In the genomic region with DNA sequence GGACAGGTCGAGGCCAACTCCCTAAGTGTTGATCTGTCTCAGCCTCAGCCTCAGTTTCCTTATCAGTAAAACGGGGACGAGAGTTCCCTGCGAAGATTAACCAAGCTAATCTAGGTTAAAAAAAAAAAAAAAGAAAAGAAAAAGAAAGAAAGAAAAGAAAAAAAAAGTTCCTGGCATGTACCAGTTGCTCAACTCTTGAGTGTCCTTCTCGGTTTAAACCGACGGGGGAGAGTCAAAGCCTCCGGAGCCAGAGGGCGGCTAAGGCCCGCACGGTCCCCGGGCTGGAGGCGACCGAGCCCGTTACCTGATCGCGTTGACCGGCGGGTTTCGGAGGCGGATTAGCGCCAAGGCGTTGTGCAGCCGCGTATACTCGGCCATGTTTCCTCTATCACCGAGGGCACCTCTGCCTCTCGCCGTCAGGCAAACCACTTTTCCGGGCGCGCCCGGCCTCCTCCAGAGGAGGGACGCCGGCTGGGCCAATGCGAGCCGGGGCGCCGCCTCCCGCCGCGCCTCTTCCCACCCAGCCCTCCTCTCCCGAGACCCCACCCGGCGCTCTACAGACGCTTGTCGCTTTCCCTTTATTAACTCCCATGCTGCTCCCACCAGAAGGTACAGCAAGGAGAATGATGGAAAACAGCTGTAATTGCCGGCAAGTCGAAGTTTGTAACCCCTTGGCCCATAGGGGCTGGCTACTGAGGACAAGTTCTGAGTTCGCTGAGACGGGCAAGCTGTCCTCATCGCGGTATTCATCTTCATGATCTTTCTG, we compare ENCODE assay signal across 8 cellular contexts. TPM values are rescaled to one million over a fixed set of nuclear protein-coding genes. Genes with fewer than 3 reads are reported as not detected.
DNase-seq lines count a peak whose midpoint lies in the region; ATAC-seq and TF ChIP-seq lines count a peak whose summit lies in the region.

A gene (minus strand): TSS at position 405 of the 766 bp plus-strand sequence. CDS start 27 bp downstream, at position 378.

- H3K27me3 Mint-ChIP-seq in activated T-helper 1 cell treated with anti-CD3 and anti-CD28 coated beads, Interleukin-12 subunit alpha, Interleukin-12 subunit beta, Interleukin-2, Interleukin-4 antibody, amounts not matched to agents 30 ng/mL and 10 ng/mL and 1 ng/mL, durations not matched to agents 14 hours and 24 hours and 36 hours (ENCODE audit: insufficient read depth), result no peaks in the 10 kb centered on the region
- peaks cover 0 to 8% (median 0%) of the 10 kb centered on the region in 5 donors for H3K27me3 Mint-ChIP-seq in naive thymus-derived CD8-positive, alpha-beta T cell

- H3K4me1 Mint-ChIP-seq in activated T-helper 1 cell treated with anti-CD3 and anti-CD28 coated beads, Interleukin-12 subunit alpha, Interleukin-12 subunit beta, Interleukin-2, Interleukin-4 antibody, amounts not matched to agents 30 ng/mL and 10 ng/mL and 1 ng/mL, durations not matched to agents 14 hours and 24 hours and 36 hours (ENCODE audit: low read depth), result no peaks in the 10 kb centered on the region
- peaks cover 0 to 5% (median 1%) of the 10 kb centered on the region in 4 donors for H3K4me1 Mint-ChIP-seq in naive thymus-derived CD8-positive, alpha-beta T cell

- H3K36me3 ChIP-seq in OCI-LY3 (replicated peaks; ENCODE audit: low read depth, low read length), result no peaks in the 10 kb centered on the region

- intact Hi-C loops in activated T-helper 1 cell treated with anti-CD3 and anti-CD28 coated beads, Interleukin-12 subunit alpha, Interleukin-12 subunit beta, Interleukin-2, Interleukin-4 antibody, amounts not matched to agents 30 ng/mL and 10 ng/mL and 1 ng/mL, durations not matched to agents 14 hours and 24 hours and 36 hours (cut with micrococcal nuclease), result loop anchor here (2.0 kb wide), 1 partner anchor 29 kb away; no protein-coding TSS in a partner anchor

- no peaks in the 10 kb centered on the region for H3K79me2 ChIP-seq in OCI-LY3 (ENCODE audit: low read length)

- peak within 1 kb of the TSS; percentile 74 for H3K4me3 ChIP-seq in OCI-LY3 (ENCODE audit: low read length)

- DNase-seq in activated T-helper 1 cell treated with anti-CD3 and anti-CD28 coated beads, Interleukin-12 subunit alpha, Interleukin-12 subunit beta, Interleukin-2, Interleukin-4 antibody, amounts not matched to agents 30 ng/mL and 10 ng/mL and 1 ng/mL, durations not matched to agents 14 hours and 24 hours and 36 hours (ENCODE audit: low spot score), result peak; percentile 42
- DNase-seq in fibroblast of peridontal ligament (ENCODE audit: extremely low read depth) (peak; percentile 49), cerebellar nuclear complex (lab: John Stamatoyannopoulos, UW) (no peak)
- DNase-seq in naive thymus-derived CD8-positive, alpha-beta T cell, result peak; percentile 24 to 72 (median 50)
- DNase-seq in stimulated activated naive CD4-positive, alpha-beta T cell treated with Interleukin-2 at 50 U/mL for 16 hours (lab: John Stamatoyannopoulos, UW), result peak; percentile 22

- ATAC-seq in GM18520 (IDR thresholded peaks at IDR 0.05; ENCODE audit: unreplicated experiment) (peak; percentile 61), HG03442 (IDR thresholded peaks at IDR 0.05; ENCODE audit: unreplicated experiment) (peak; percentile 89)
- peak; percentile 96 to 98 for ATAC-seq in naive thymus-derived CD8-positive, alpha-beta T cell

- H3K9me3 ChIP-seq in OCI-LY3 (ENCODE audit: insufficient read depth, low read length), result no peaks in the 10 kb centered on the region

- POLR2A ChIA-PET in naive thymus-derived CD8-positive, alpha-beta T cell (lab: Charles Lee), result interaction anchor here (0.6 kb wide), 1 partner anchor 28 kb away, joined by 4 read pairs; no protein-coding TSS in a partner anchor

- H2AFZ ChIP-seq in OCI-LY3 (ENCODE audit: low read depth, low read length), result peak within 1 kb of the TSS; percentile 35; the same call in 1 of the 2 replicates

- no peak within 1 kb of the TSS for H3K27ac Mint-ChIP-seq in activated T-helper 1 cell treated with anti-CD3 and anti-CD28 coated beads, Interleukin-12 subunit alpha, Interleukin-12 subunit beta, Interleukin-2, Interleukin-4 antibody, amounts not matched to agents 30 ng/mL and 10 ng/mL and 1 ng/mL, durations not matched to agents 14 hours and 24 hours and 36 hours
- H3K27ac Mint-ChIP-seq in naive thymus-derived CD8-positive, alpha-beta T cell, result peak within 1 kb of the TSS; percentile 51 to 90 (median 82)

- no peaks in the 10 kb centered on the region for H4K20me1 ChIP-seq in OCI-LY3 (ENCODE audit: insufficient read depth, low read length)

- peak within 1 kb of the TSS; percentile 53 for H3K4me2 ChIP-seq in OCI-LY3 (ENCODE audit: low read length)

- TF ChIP-seq CTCF in OCI-LY3 (IDR thresholded peaks at IDR 0.05; ENCODE audit: low read depth, low read length), result no peak

- H3K27me3 ChIP-seq in OCI-LY3 (ENCODE audit: low read depth, low read length), result no peaks in the 10 kb centered on the region

- H3K4me1 ChIP-seq in OCI-LY3 (ENCODE audit: low read length), result no peaks in the 10 kb centered on the region

- H3K36me3 Mint-ChIP-seq in activated T-helper 1 cell treated with anti-CD3 and anti-CD28 coated beads, Interleukin-12 subunit alpha, Interleukin-12 subunit beta, Interleukin-2, Interleukin-4 antibody, amounts not matched to agents 30 ng/mL and 10 ng/mL and 1 ng/mL, durations not matched to agents 14 hours and 24 hours and 36 hours (ENCODE audit: low read depth), result no peaks in the 10 kb centered on the region
- H3K36me3 Mint-ChIP-seq in naive thymus-derived CD8-positive, alpha-beta T cell, result peaks cover 0 to 2% (median 0%) of the 10 kb centered on the region in 3 donors

- H3K9me3 Mint-ChIP-seq in activated T-helper 1 cell treated with anti-CD3 and anti-CD28 coated beads, Interleukin-12 subunit alpha, Interleukin-12 subunit beta, Interleukin-2, Interleukin-4 antibody, amounts not matched to agents 30 ng/mL and 10 ng/mL and 1 ng/mL, durations not matched to agents 14 hours and 24 hours and 36 hours, result peaks cover 17% of the 10 kb centered on the region
- H3K9me3 Mint-ChIP-seq in naive thymus-derived CD8-positive, alpha-beta T cell, result peaks cover 0 to 27% (median 11%) of the 10 kb centered on the region in 9 donors

- peak within 1 kb of the TSS; percentile 43 for H3K9ac ChIP-seq in OCI-LY3 (ENCODE audit: low read length)

- no peak within 1 kb of the TSS for H3K27ac ChIP-seq in OCI-LY3 (ENCODE audit: low read length)

- peak within 1 kb of the TSS; percentile 77 for H3K4me3 Mint-ChIP-seq in activated T-helper 1 cell treated with anti-CD3 and anti-CD28 coated beads, Interleukin-12 subunit alpha, Interleukin-12 subunit beta, Interleukin-2, Interleukin-4 antibody, amounts not matched to agents 30 ng/mL and 10 ng/mL and 1 ng/mL, durations not matched to agents 14 hours and 24 hours and 36 hours
- peak within 1 kb of the TSS; percentile 77 to 90 (median 81) for H3K4me3 Mint-ChIP-seq in naive thymus-derived CD8-positive, alpha-beta T cell

RNA-seq across cellular contexts. Expression of the gene that starts here (rescaled TPM):
- total RNA-seq in activated T-helper 1 cell treated with anti-CD3 and anti-CD28 coated beads, Interleukin-12 subunit alpha, Interleukin-12 subunit beta, Interleukin-2, Interleukin-4 antibody, amounts not matched to agents 30 ng/mL and 10 ng/mL and 1 ng/mL, durations not matched to agents 14 hours and 24 hours and 36 hours, result 1.4 and 1.8 TPM in 2 replicates
- total RNA-seq in naive thymus-derived CD8-positive, alpha-beta T cell, result 1 to 10 TPM; 5.4 TPM
- polyA plus RNA-seq in naive thymus-derived CD8-positive, alpha-beta T cell, result 1 to 10 TPM; 1.0 to 2.5 (median 1.8) TPM

Comparison
In these comparisons a context has a peak if more than half of its experiments do, and no peak if none do; other contexts are left out.
1. DNase-seq: peak in activated T-helper 1 cell treated with anti-CD3 and anti-CD28 coated beads, Interleukin-12 subunit alpha, Interleukin-12 subunit beta, Interleukin-2, Interleukin-4 antibody, amounts not matched to agents 30 ng/mL and 10 ng/mL and 1 ng/mL, durations not matched to agents 14 hours and 24 hours and 36 hours (single experiment), fibroblast of peridontal ligament (single experiment), naive thymus-derived CD8-positive, alpha-beta T cell (10 of 10) and stimulated activated naive CD4-positive, alpha-beta T cell treated with Interleukin-2 at 50 U/mL for 16 hours (single experiment); none in cerebellar nuclear complex (0 of 2).
2. Peak in every context shown above with its lines, with median percentiles within 50 percentile points of each other: ATAC-seq.